ENCODE assay signal across 22 cellular contexts in genomic region chr20:2305479-2305878, GRCh38. TPM values are rescaled to one million over a fixed set of nuclear protein-coding genes. Genes with fewer than 3 reads are reported as not detected.
DNase-seq lines count a peak whose midpoint lies in the region; ATAC-seq and FAIRE-seq lines count a peak whose summit lies in the region.
"Had no signal": no experiment of that assay in that cellular context is flagged by ENCODE, and none has a peak within 500 bp of the region (broad histone marks: within the 10 kb centered on the region; RNA-seq: fewer than 3 reads in every experiment).

No MANE protein-coding gene starts in this region.

- H3K27ac ChIP-seq in small intestine (ENCODE audit: low read depth in 1 of 2, low read length in 1 of 2) (no peak overlapping the region), substantia nigra (ENCODE audit: low read depth, low read length, poor library complexity, severe bottlenecking) (no peak overlapping the region)
- H3K27ac ChIP-seq: GM23248, SJSA1 had no signal

- no peaks in the 10 kb centered on the region for H3K4me1 ChIP-seq in small intestine (ENCODE audit: control insufficient read depth in 2 of 2, insufficient read depth in 1 of 2, low read depth in 1 of 2, low read length in 1 of 2)

- peak; percentile 29 for ATAC-seq in left colon
- ATAC-seq: CD8-positive, alpha-beta T cell; HCT116; Right ventricle myocardium inferior had no signal

- H3K9me3 Mint-ChIP-seq in activated naive CD4-positive, alpha-beta T cell treated with anti-CD3 and anti-CD28 coated beads for 36 hours: no peaks in the 10 kb centered on the region
- no peaks in the 10 kb centered on the region for H3K9me3 Mint-ChIP-seq in immature natural killer cell
- H3K9me3 Mint-ChIP-seq: CD8-positive, alpha-beta T cell had no signal

- intact Hi-C loops in left colon (cut with DNase I, micrococcal nuclease): no loop called here
- intact Hi-C loops in activated naive CD4-positive, alpha-beta T cell treated with anti-CD3 and anti-CD28 coated beads for 36 hours (cut with micrococcal nuclease): no loop called here

- DNase-seq in NCI-H345 (lab: John Stamatoyannopoulos, UW) (peak; percentile 55), NCI-H345 treated with DMSO at 0.1 percent for 48 hours (lab: John Stamatoyannopoulos, UW; ENCODE audit: unreplicated experiment) (no peak), NCI-H1436 (lab: John Stamatoyannopoulos, UW) (peak; percentile 69), left colon (no peak), small intestine (peak; percentile 6), substantia nigra (lab: John Stamatoyannopoulos, UW) (no peak), immature natural killer cell (no peak)
- DNase-seq in activated naive CD4-positive, alpha-beta T cell treated with anti-CD3 and anti-CD28 coated beads for 36 hours: no peak
- DNase-seq: CD8-positive, alpha-beta T cell; GM23248; KBM-7; MM.1S; NCI-H1048; NCI-H2227 treated with DMSO at 0.1 percent for 48 hours; NCI-H524 treated with DMSO at 0.1 percent for 48 hours had no signal

- H3K27me3 ChIP-seq in small intestine (ENCODE audit: control insufficient read depth in 2 of 2, insufficient read depth in 2 of 2, low read length in 2 of 2): no peaks in the 10 kb centered on the region
- H3K27me3 ChIP-seq: SJSA1 had no signal

- H3K36me3 ChIP-seq in small intestine (ENCODE audit: control insufficient read depth in 2 of 2, insufficient read depth in 2 of 2, low read length in 2 of 2): no peaks in the 10 kb centered on the region
- H3K36me3 ChIP-seq: SJSA1 had no signal

- CTCF ChIA-PET in activated naive CD4-positive, alpha-beta T cell treated with anti-CD3 and anti-CD28 coated beads for 36 hours (lab: Charles Lee): no interaction called here

- H3K4me1 Mint-ChIP-seq in activated naive CD4-positive, alpha-beta T cell treated with anti-CD3 and anti-CD28 coated beads for 36 hours (ENCODE audit: low read depth): peaks cover 8% of the 10 kb centered on the region
- H3K4me1 Mint-ChIP-seq in immature natural killer cell: no peaks in the 10 kb centered on the region

- no peaks in the 10 kb centered on the region for H3K36me3 Mint-ChIP-seq in activated naive CD4-positive, alpha-beta T cell treated with anti-CD3 and anti-CD28 coated beads for 36 hours (ENCODE audit: low read depth)
- H3K36me3 Mint-ChIP-seq in immature natural killer cell: no peaks in the 10 kb centered on the region
- H3K36me3 Mint-ChIP-seq: CD8-positive, alpha-beta T cell had no signal

- H3K9me3 ChIP-seq in small intestine (ENCODE audit: control insufficient read depth, low read depth): no peaks in the 10 kb centered on the region
- H3K9me3 ChIP-seq: SJSA1 had no signal

- WGBS in small intestine, 3 donors: 56 to 73% (median 58%) methylated on average over 9 of the region's 9 CpGs

- H3K4me3 Mint-ChIP-seq in activated naive CD4-positive, alpha-beta T cell treated with anti-CD3 and anti-CD28 coated beads for 36 hours: no peak overlapping the region
- no peak overlapping the region for H3K4me3 Mint-ChIP-seq in immature natural killer cell
- H3K4me3 Mint-ChIP-seq: CD8-positive, alpha-beta T cell had no signal

- no peak overlapping the region for H3K27ac Mint-ChIP-seq in activated naive CD4-positive, alpha-beta T cell treated with anti-CD3 and anti-CD28 coated beads for 36 hours
- no peak overlapping the region for H3K27ac Mint-ChIP-seq in immature natural killer cell
- H3K27ac Mint-ChIP-seq: CD8-positive, alpha-beta T cell had no signal

- FAIRE-seq in small intestine (lab: Jason Lieb, UNC): no peak
- FAIRE-seq: GM12891 had no signal

- no peak overlapping the region for H3K4me3 ChIP-seq in small intestine (ENCODE audit: low read depth in 1 of 2, low read length in 2 of 2)
- H3K4me3 ChIP-seq: GM23248, SJSA1 had no signal

- H3K27me3 Mint-ChIP-seq in activated naive CD4-positive, alpha-beta T cell treated with anti-CD3 and anti-CD28 coated beads for 36 hours (ENCODE audit: low read depth): peaks cover 3% of the 10 kb centered on the region
- peaks cover 2 to 3% (median 3%) of the 10 kb centered on the region in 3 donors for H3K27me3 Mint-ChIP-seq in immature natural killer cell (ENCODE audit: low read depth in 3 of 3)

RNA-seq across cellular contexts. Expression of gene TGM3, which starts 9.7 kb away (rescaled TPM):
- under 1 TPM; 0.36 to 0.43 TPM for total RNA-seq in left colon
- polyA plus RNA-seq in small intestine (1 to 10 TPM in 2 of 3 donors, under 1 TPM in 1; 0.39 to 1.6 (median 1.4) TPM), immature natural killer cell (not detected)
- not detected for total RNA-seq in activated naive CD4-positive, alpha-beta T cell treated with anti-CD3 and anti-CD28 coated beads for 36 hours
- total RNA-seq: CD8-positive, alpha-beta T cell; G401; HT1080; Right ventricle myocardium inferior had no signal
- polyA plus RNA-seq: BJ had no signal

Comparison
In these comparisons a context has a peak if more than half of its experiments do, and no peak if none do; other contexts are left out.
1. DNase-seq: peak in NCI-H345 (single experiment), NCI-H1436 (single experiment) and small intestine (single experiment); none in NCI-H345 treated with DMSO at 0.1 percent for 48 hours (single experiment), left colon (0 of 2), substantia nigra (0 of 49), activated naive CD4-positive, alpha-beta T cell treated with anti-CD3 and anti-CD28 coated beads for 36 hours (single experiment) and immature natural killer cell (0 of 3).